12 cellular contexts compared by ENCODE assay signal in the genomic region with DNA sequence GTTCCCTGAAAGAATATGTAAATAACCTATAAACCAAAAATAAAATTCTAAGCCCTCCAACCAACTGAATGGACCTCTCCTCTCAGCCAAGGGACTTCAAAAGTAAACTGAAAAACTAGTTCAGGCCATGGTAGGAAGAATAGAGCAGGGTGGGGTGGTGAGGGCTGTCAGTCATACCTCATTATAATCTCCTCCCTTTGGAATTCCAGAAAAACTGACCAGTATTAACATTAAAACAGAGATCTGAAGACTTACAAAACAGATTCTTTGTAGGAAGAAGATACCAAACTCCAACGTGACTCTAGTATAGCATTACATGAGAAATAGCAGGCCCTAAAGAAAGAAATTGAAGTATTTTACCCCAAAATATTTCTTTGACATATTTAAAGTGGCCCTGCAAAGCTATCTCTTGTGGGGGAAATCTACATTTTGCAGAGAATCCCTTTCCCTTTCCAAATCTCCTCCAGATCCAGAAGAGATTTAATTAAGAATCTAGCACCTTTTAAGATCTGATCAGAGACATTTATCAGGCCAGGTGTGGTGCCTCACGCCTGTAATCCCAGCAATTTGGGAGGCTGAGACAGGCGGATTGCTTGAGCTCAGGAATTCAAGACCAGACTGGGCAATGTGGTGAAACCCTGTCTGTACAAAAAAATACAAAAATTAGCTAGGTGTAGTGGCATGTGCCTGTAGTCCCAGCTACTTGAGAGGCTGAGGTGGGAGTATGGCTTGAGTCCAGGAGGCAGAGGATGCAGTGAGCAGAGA. TPM values are rescaled to one million over a fixed set of nuclear protein-coding genes. Genes with fewer than 3 reads are reported as not detected.
"Had no signal": no experiment of that assay in that cellular context is flagged by ENCODE, and none has a peak within 500 bp of the region (broad histone marks: within the 10 kb centered on the region; RNA-seq: fewer than 3 reads in every experiment).

No MANE protein-coding gene starts in this region.

- H3K36me3 ChIP-seq: esophagus muscularis mucosa, left lung, upper lobe of left lung had no signal

- H3K9me3 ChIP-seq: esophagus muscularis mucosa, left lung, upper lobe of left lung had no signal

- DNase-seq: activated gamma-delta T cell treated with Interleukin-2 at 50 U/mL for 16 hours; activated naive CD8-positive, alpha-beta T cell treated with anti-CD3 and anti-CD28 coated beads for 36 hours; activated T-cell treated with anti-CD3 and anti-CD28 coated beads, Interleukin-2, amount 50 U/mL, for 24 hours; dorsolateral prefrontal cortex; left lung; right cardiac atrium; stimulated activated CD4-positive, alpha-beta T cell treated with anti-CD3 and anti-CD28 coated beads, Interleukin-1b, Interleukin-23, amount 100 ng/mL, for 48 hours; stimulated activated naive CD4-positive, alpha-beta T cell treated with Interleukin-2 at 50 U/mL for 16 hours; upper lobe of left lung had no signal

- H3K9me3 Mint-ChIP-seq: activated naive CD8-positive, alpha-beta T cell treated with anti-CD3 and anti-CD28 coated beads for 36 hours; activated T-cell treated with anti-CD3 and anti-CD28 coated beads, Interleukin-2, amount 50 U/mL, for 24 hours had no signal

- H3K4me3 ChIP-seq: dorsolateral prefrontal cortex, esophagus muscularis mucosa, left lung, upper lobe of left lung had no signal

- H3K27me3 ChIP-seq: esophagus muscularis mucosa, left lung, upper lobe of left lung had no signal

- H3K27ac Mint-ChIP-seq: activated T-cell treated with anti-CD3 and anti-CD28 coated beads, Interleukin-2, amount 50 U/mL, for 24 hours had no signal

- H3K4me3 Mint-ChIP-seq: activated naive CD8-positive, alpha-beta T cell treated with anti-CD3 and anti-CD28 coated beads for 36 hours; activated T-cell treated with anti-CD3 and anti-CD28 coated beads, Interleukin-2, amount 50 U/mL, for 24 hours had no signal

- H3K36me3 Mint-ChIP-seq: activated naive CD8-positive, alpha-beta T cell treated with anti-CD3 and anti-CD28 coated beads for 36 hours had no signal

- ATAC-seq: activated CD4-positive, CD25-positive, alpha-beta regulatory T cell treated with anti-CD3 and anti-CD28 coated beads, Interleukin-2, amount 50 U/mL, for 24 hours; left lung; right cardiac atrium had no signal

- H3K27ac ChIP-seq: dorsolateral prefrontal cortex, esophagus muscularis mucosa, left lung, upper lobe of left lung had no signal

RNA-seq across cellular contexts. Expression of a gene that starts 15.1 kb away (rescaled TPM):
- total RNA-seq: T-helper 2 cell treated with Interferon-gamma antibody and Interleukin-4, amounts not matched to agents 100 ng/mL and 5 ng/mL, for 36 hours had no signal
